Comparison of ENCODE assay signal across 19 cellular contexts in genomic region chr5:74541381-74541781, GRCh38.
DNase-seq lines count a peak whose midpoint lies in the region; ATAC-seq, FAIRE-seq and TF ChIP-seq lines count a peak whose summit lies in the region.
"Had no signal": no experiment of that assay in that cellular context is flagged by ENCODE, and none has a peak within 500 bp of the region (broad histone marks: within the 10 kb centered on the region; RNA-seq: fewer than 3 reads in every experiment).

No MANE protein-coding gene starts in this region.

- intact Hi-C loops in MCF 10A (cut with micrococcal nuclease) (no loop called here), left colon (cut with DNase I, micrococcal nuclease) (no loop called here)

- no peak for TF ChIP-seq CTCF in AG10803 (conservative IDR thresholded peaks at IDR 0.05; ENCODE audit: low read length)
- TF ChIP-seq CTCF in MCF 10A (IDR thresholded peaks at IDR 0.05; ENCODE audit: unreplicated experiment) = no peak
- TF ChIP-seq CTCF in keratinocyte (optimal IDR thresholded peaks at IDR 0.05 in 1 of 3, IDR thresholded peaks at IDR 0.05 in 1 of 3, conservative IDR thresholded peaks at IDR 0.05 in 1 of 3; ENCODE audit: extremely low read depth in 1 of 3, insufficient read depth in 2 of 3, low read length in 3 of 3) = no peak

- H3K4me1 Mint-ChIP-seq in MCF 10A (ENCODE audit: insufficient read depth, unreplicated experiment) = peaks cover 21% of the 10 kb centered on the region

- dilution Hi-C loops in keratinocyte (cut with MboI; ENCODE audit: extremely low pct_ligation_motif_present, low sequenced_read_pairs) = no loop called here

- no peaks in the 10 kb centered on the region for H3K9me3 Mint-ChIP-seq in MCF 10A (ENCODE audit: unreplicated experiment)
- H3K9me3 Mint-ChIP-seq: activated T-cell treated with anti-CD3 and anti-CD28 coated beads, Interleukin-2, amount 50 U/mL, for 24 hours; CD8-positive, alpha-beta T cell had no signal

- no peak overlapping the region for H3K9ac ChIP-seq in keratinocyte (ENCODE audit: control insufficient read depth, extremely low read depth, insufficient read depth, low read length)

- H3K36me3 Mint-ChIP-seq in MCF 10A (ENCODE audit: insufficient read depth, unreplicated experiment) = no peaks in the 10 kb centered on the region
- H3K36me3 Mint-ChIP-seq: activated naive CD8-positive, alpha-beta T cell; CD8-positive, alpha-beta T cell had no signal

- no peak overlapping the region for H2AFZ ChIP-seq in keratinocyte (ENCODE audit: control insufficient read depth, low read length)

- H3K4me3 Mint-ChIP-seq in MCF 10A (ENCODE audit: unreplicated experiment) = no peak overlapping the region
- H3K4me3 Mint-ChIP-seq: activated naive CD8-positive, alpha-beta T cell; activated T-cell treated with anti-CD3 and anti-CD28 coated beads, Interleukin-2, amount 50 U/mL, for 24 hours; CD8-positive, alpha-beta T cell had no signal

- no peaks in the 10 kb centered on the region for H3K79me2 ChIP-seq in keratinocyte (ENCODE audit: control insufficient read depth, insufficient read depth, low read length)

- no peak overlapping the region for H3K27ac Mint-ChIP-seq in MCF 10A (ENCODE audit: low read depth, unreplicated experiment)
- H3K27ac Mint-ChIP-seq: activated naive CD8-positive, alpha-beta T cell; activated T-cell treated with anti-CD3 and anti-CD28 coated beads, Interleukin-2, amount 50 U/mL, for 24 hours; CD8-positive, alpha-beta T cell had no signal

- ATAC-seq in HG02610 (IDR thresholded peaks at IDR 0.05; ENCODE audit: unreplicated experiment) = no peak
- ATAC-seq in left colon = no peak
- ATAC-seq: CD8-positive, alpha-beta T cell; GM12878; Panc1 had no signal

- H3K4me3 ChIP-seq in AG10803 (ENCODE audit: low read length) (no peak overlapping the region), keratinocyte (ENCODE audit: control insufficient read depth in 2 of 3, extremely low read depth in 1 of 3, insufficient read depth in 2 of 3, low read depth in 1 of 3, low read length in 3 of 3) (no peak overlapping the region)
- H3K4me3 ChIP-seq: cardiac muscle cell, esophagus squamous epithelium, GM12878 had no signal

- CTCF ChIA-PET in MCF 10A (lab: Yijun Ruan, JAX) = interaction anchor here (0.6 kb wide), 1 partner anchor 413 kb away, joined by 3 read pairs; no protein-coding TSS in a partner anchor

- H3K27me3 ChIP-seq in keratinocyte (ENCODE audit: control insufficient read depth, extremely low read depth, insufficient read depth, low read length) = no peaks in the 10 kb centered on the region
- H3K27me3 ChIP-seq: cardiac muscle cell, esophagus squamous epithelium had no signal

- peak overlapping the region; percentile 35 for H3K4me2 ChIP-seq in keratinocyte (ENCODE audit: control insufficient read depth, extremely low read depth, insufficient read depth, low read depth, low read length)

- no peaks in the 10 kb centered on the region for H3K9me3 ChIP-seq in keratinocyte (ENCODE audit: control insufficient read depth, low read depth, low read length)
- H3K9me3 ChIP-seq: esophagus squamous epithelium had no signal

- H3K4me1 ChIP-seq in keratinocyte (ENCODE audit: control insufficient read depth, extremely low read depth, insufficient read depth, low read length) = peaks cover 40% of the 10 kb centered on the region

- H3K9me1 ChIP-seq in keratinocyte (ENCODE audit: control insufficient read depth, extremely low read depth, insufficient read depth, low read length) = no peaks in the 10 kb centered on the region

- FAIRE-seq in keratinocyte (lab: Jason Lieb, UNC) = peak; percentile 79
- FAIRE-seq: urothelium cell line had no signal

- H3K27ac ChIP-seq in keratinocyte (ENCODE audit: control insufficient read depth, insufficient read depth, low read length) = peak overlapping the region; percentile 15
- H3K27ac ChIP-seq: cardiac muscle cell, esophagus squamous epithelium had no signal

- H3K36me3 ChIP-seq in keratinocyte (ENCODE audit: control insufficient read depth in 2 of 2, extremely low read depth in 1 of 2, insufficient read depth in 2 of 2, low read length in 2 of 2) = no peaks in the 10 kb centered on the region
- H3K36me3 ChIP-seq: cardiac muscle cell, esophagus squamous epithelium had no signal

- BruUV-seq in MCF 10A (replicated peaks; lab: Mats Ljungman, UMichigan) = no TSS peak

- POLR2A ChIA-PET in MCF 10A (lab: Yijun Ruan, JAX) = interaction anchor here (0.6 to 0.8 kb wide), 3 partner anchors 8 to 335 kb away, joined by 3 to 5 read pairs (median 4); no protein-coding TSS in a partner anchor

- H4K20me1 ChIP-seq in keratinocyte (ENCODE audit: control insufficient read depth, extremely low read depth, insufficient read depth, low read length) = no peaks in the 10 kb centered on the region

- DNase-seq in AG10803 (ENCODE audit: low read depth) (peak; percentile 59), M059J (ENCODE audit: low read depth) (peak; percentile 81), MCF 10A (ENCODE audit: unreplicated experiment) (peak; percentile 39), keratinocyte (ENCODE audit: low read depth, low spot score) (no peak), HUDEP-2 (lab: John Stamatoyannopoulos, UW; ENCODE audit: unreplicated experiment in 76 of 76) (no peak), left colon (no peak), putamen (ENCODE audit: low spot score) (no peak)
- DNase-seq: activated T-cell treated with anti-CD3 and anti-CD28 coated beads, Interleukin-2, amount 50 U/mL, for 24 hours; CD8-positive, alpha-beta T cell; esophagus squamous epithelium; kidney; NCI-H2171; NCI-H774 had no signal

- H3K27me3 Mint-ChIP-seq in MCF 10A (ENCODE audit: insufficient read depth, unreplicated experiment) = no peaks in the 10 kb centered on the region

Comparison
In these comparisons a context has a peak if more than half of its experiments do, and no peak if none do; other contexts are left out.
1. DNase-seq: peak in AG10803 (single experiment), M059J (single experiment) and MCF 10A (single experiment); none in keratinocyte (single experiment), HUDEP-2 (0 of 76), left colon (0 of 2) and putamen (single experiment).